21 cellular contexts compared by ENCODE assay signal in the genomic region with DNA sequence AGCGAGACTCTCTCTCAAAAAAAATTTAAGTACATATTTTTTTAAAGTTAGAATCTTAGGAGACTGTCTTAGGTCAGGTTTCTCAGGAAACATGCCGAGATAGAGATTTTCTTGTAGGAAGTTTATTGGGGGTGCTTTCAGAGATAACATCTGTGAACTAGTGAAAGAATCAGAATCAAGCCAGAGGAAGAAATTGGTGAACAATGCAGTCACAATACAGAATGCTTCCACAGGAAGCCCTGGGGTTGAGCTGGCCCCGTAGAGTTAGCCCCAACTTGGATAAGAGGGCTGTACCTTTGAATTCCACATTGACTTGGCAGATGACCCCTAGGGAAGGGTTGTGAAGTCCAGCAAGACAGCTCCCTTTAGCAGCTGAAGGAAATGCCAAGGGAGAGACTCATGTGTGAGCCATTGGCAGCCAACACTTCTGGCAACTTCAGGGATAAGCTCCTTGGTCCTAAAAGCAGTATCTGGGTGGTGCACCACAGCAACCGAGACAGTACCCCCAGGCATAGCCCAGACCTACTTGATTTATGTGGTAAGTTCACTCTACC. TPM values are rescaled to one million over a fixed set of nuclear protein-coding genes. Genes with fewer than 3 reads are reported as not detected.
DNase-seq lines count a peak whose midpoint lies in the region; ATAC-seq and TF ChIP-seq lines count a peak whose summit lies in the region.
"Had no signal": no experiment of that assay in that cellular context is flagged by ENCODE, and none has a peak within 500 bp of the region (broad histone marks: within the 10 kb centered on the region; RNA-seq: fewer than 3 reads in every experiment).

No MANE protein-coding gene starts in this region.

- POLR2A ChIA-PET in CD4-positive, alpha-beta memory T cell (lab: Charles Lee; ENCODE audit: partially characterized antibody) = interaction anchor here (0.9 to 1.9 kb wide), 3 partner anchors 8 to 68 kb away, joined by 3 to 9 read pairs (median 3); partner anchors contain the start of genes INAFM2 and KNSTRN

- CTCF ChIA-PET in CD4-positive, alpha-beta memory T cell (lab: Charles Lee; ENCODE audit: partially characterized antibody) = interaction anchor here (0.9 to 23.8 kb wide), 6 partner anchors 8 to 86 kb away, joined by 3 to 634 read pairs (median 10); partner anchors contain the start of genes CCDC9B and INAFM2

- peak; percentile 3 for DNase-seq in left cardiac atrium
- no peak for DNase-seq in left ventricle myocardium inferior
- DNase-seq in RWPE2 (ENCODE audit: low spot score) = peak; percentile 70
- peak; percentile 49 for DNase-seq in fibroblast of mammary gland (ENCODE audit: low read depth)
- no peak for DNase-seq in cerebellar nuclear complex (lab: John Stamatoyannopoulos, UW)
- DNase-seq in stimulated activated naive B cell treated with anti-CD40 and anti-IgM and Interleukin-4, amounts not matched to agents 10 μg/mL and 1 μg/mL and 100 μg/mL, for 72 hours = no peak
- DNase-seq in CD4-positive, alpha-beta memory T cell = no peak
- DNase-seq: activated CD4-positive, CD25-positive, alpha-beta regulatory T cell; CD4-positive, CD25-positive, alpha-beta regulatory T cell; DMS79; naive B cell; NCI-H2029; NCI-H510A had no signal

- ATAC-seq in left cardiac atrium (no peak), RWPE2 (ENCODE audit: low read depth) (peak; percentile 81), HG02973 (IDR thresholded peaks at IDR 0.05; ENCODE audit: unreplicated experiment) (no peak)
- no peak for ATAC-seq in stimulated activated naive B cell treated with anti-CD40 and anti-IgM and Interleukin-4, amounts not matched to agents 10 μg/mL and 1 μg/mL and 100 μg/mL, for 72 hours (replicated peaks)

- intact Hi-C loops in left cardiac atrium (cut with DNase I) = no loop called here
- intact Hi-C loops in left ventricle myocardium inferior (cut with micrococcal nuclease) = no loop called here
- intact Hi-C loops in CD4-positive, alpha-beta memory T cell (cut with micrococcal nuclease) = no loop called here

- peaks cover 10 to 11% of the 10 kb centered on the region in 2 donors for H3K27me3 Mint-ChIP-seq in stimulated activated naive B cell treated with anti-CD40 and anti-IgM and Interleukin-4, amounts not matched to agents 10 μg/mL and 1 μg/mL and 100 μg/mL, for 72 hours
- peaks cover 2 to 3% of the 10 kb centered on the region in 2 donors for H3K27me3 Mint-ChIP-seq in CD4-positive, alpha-beta memory T cell

- H3K36me3 ChIP-seq in left ventricle myocardium inferior = no peaks in the 10 kb centered on the region
- no peaks in the 10 kb centered on the region for H3K36me3 ChIP-seq in RWPE2 (ENCODE audit: low read depth)
- H3K36me3 ChIP-seq in CD4-positive, alpha-beta memory T cell (ENCODE audit: insufficient read depth, low read length) = no peaks in the 10 kb centered on the region
- H3K36me3 ChIP-seq: tibial nerve had no signal

- H3K4me3 ChIP-seq in left ventricle myocardium inferior (no peak overlapping the region), RWPE2 (ENCODE audit: severe bottlenecking) (no peak overlapping the region), fibroblast of mammary gland (ENCODE audit: control insufficient read depth, low read depth, low read length) (no peak overlapping the region)
- H3K4me3 ChIP-seq in CD4-positive, alpha-beta memory T cell (ENCODE audit: low read length in 2 of 2) = no peak overlapping the region
- H3K4me3 ChIP-seq: lung, tibial nerve had no signal

- H3K27ac Mint-ChIP-seq in stimulated activated naive B cell treated with anti-CD40 and anti-IgM and Interleukin-4, amounts not matched to agents 10 μg/mL and 1 μg/mL and 100 μg/mL, for 72 hours = no peak overlapping the region
- H3K27ac Mint-ChIP-seq in CD4-positive, alpha-beta memory T cell = no peak overlapping the region
- H3K27ac Mint-ChIP-seq: activated T-helper 1 cell treated with anti-CD3 and anti-CD28 coated beads, Interleukin-12 subunit alpha, Interleukin-12 subunit beta, Interleukin-2, Interleukin-4 antibody, amounts not matched to agents 30 ng/mL and 10 ng/mL and 1 ng/mL, durations not matched to agents 14 hours and 24 hours and 36 hours; CD4-positive, CD25-positive, alpha-beta regulatory T cell had no signal

- H3K27me3 ChIP-seq in left ventricle myocardium inferior (ENCODE audit: low read depth) (no peaks in the 10 kb centered on the region), RWPE2 (ENCODE audit: insufficient read depth, poor library complexity, severe bottlenecking) (no peaks in the 10 kb centered on the region)
- H3K27me3 ChIP-seq in CD4-positive, alpha-beta memory T cell (ENCODE audit: insufficient read depth, low read length) = no peaks in the 10 kb centered on the region

- no peaks in the 10 kb centered on the region for H3K9me3 ChIP-seq in left ventricle myocardium inferior (replicated peaks)
- no peaks in the 10 kb centered on the region for H3K9me3 ChIP-seq in RWPE2 (ENCODE audit: severe bottlenecking)
- H3K9me3 ChIP-seq in CD4-positive, alpha-beta memory T cell (ENCODE audit: control insufficient read depth in 1 of 2, low read length in 2 of 2) = no peaks in the 10 kb centered on the region
- H3K9me3 ChIP-seq: tibial nerve had no signal

- no peaks in the 10 kb centered on the region for H3K9me3 Mint-ChIP-seq in stimulated activated naive B cell treated with anti-CD40 and anti-IgM and Interleukin-4, amounts not matched to agents 10 μg/mL and 1 μg/mL and 100 μg/mL, for 72 hours
- no peaks in the 10 kb centered on the region for H3K9me3 Mint-ChIP-seq in CD4-positive, alpha-beta memory T cell
- H3K9me3 Mint-ChIP-seq: activated T-helper 1 cell treated with anti-CD3 and anti-CD28 coated beads, Interleukin-12 subunit alpha, Interleukin-12 subunit beta, Interleukin-2, Interleukin-4 antibody, amounts not matched to agents 30 ng/mL and 10 ng/mL and 1 ng/mL, durations not matched to agents 14 hours and 24 hours and 36 hours; CD4-positive, CD25-positive, alpha-beta regulatory T cell; naive B cell had no signal

- H3K27ac ChIP-seq in left ventricle myocardium inferior (replicated peaks) (no peak overlapping the region), RWPE2 (ENCODE audit: poor library complexity, severe bottlenecking) (peak overlapping the region; percentile 64)
- H3K27ac ChIP-seq in CD4-positive, alpha-beta memory T cell (ENCODE audit: low read depth, low read length) = no peak overlapping the region
- H3K27ac ChIP-seq: tibial nerve had no signal

- H3K4me1 ChIP-seq in left ventricle myocardium inferior (peaks cover 12% of the 10 kb centered on the region), RWPE2 (ENCODE audit: insufficient read depth, poor library complexity, severe bottlenecking) (peaks cover 23% of the 10 kb centered on the region)
- peaks cover 14% of the 10 kb centered on the region for H3K4me1 ChIP-seq in CD4-positive, alpha-beta memory T cell (ENCODE audit: insufficient read depth, low read length)

- no peaks in the 10 kb centered on the region for H3K36me3 Mint-ChIP-seq in stimulated activated naive B cell treated with anti-CD40 and anti-IgM and Interleukin-4, amounts not matched to agents 10 μg/mL and 1 μg/mL and 100 μg/mL, for 72 hours
- no peaks in the 10 kb centered on the region for H3K36me3 Mint-ChIP-seq in CD4-positive, alpha-beta memory T cell
- H3K36me3 Mint-ChIP-seq: CD4-positive, CD25-positive, alpha-beta regulatory T cell; naive B cell had no signal

- TF ChIP-seq CTCF in left ventricle myocardium inferior (IDR thresholded peaks at IDR 0.05; ENCODE audit: borderline replicate concordance) (no peak), RWPE2 (IDR thresholded peaks at IDR 0.05; ENCODE audit: poor library complexity, severe bottlenecking) (no peak), fibroblast of mammary gland (conservative IDR thresholded peaks at IDR 0.05; ENCODE audit: control insufficient read depth, insufficient read depth, low read depth, low read length) (no peak)

- peaks cover 6 to 22% of the 10 kb centered on the region in 2 donors for H3K4me1 Mint-ChIP-seq in stimulated activated naive B cell treated with anti-CD40 and anti-IgM and Interleukin-4, amounts not matched to agents 10 μg/mL and 1 μg/mL and 100 μg/mL, for 72 hours
- H3K4me1 Mint-ChIP-seq in CD4-positive, alpha-beta memory T cell = peaks cover 7 to 18% (median 12%) of the 10 kb centered on the region in 4 donors

- H3K4me3 Mint-ChIP-seq in stimulated activated naive B cell treated with anti-CD40 and anti-IgM and Interleukin-4, amounts not matched to agents 10 μg/mL and 1 μg/mL and 100 μg/mL, for 72 hours = no peak overlapping the region
- no peak overlapping the region for H3K4me3 Mint-ChIP-seq in CD4-positive, alpha-beta memory T cell
- H3K4me3 Mint-ChIP-seq: activated T-helper 1 cell treated with anti-CD3 and anti-CD28 coated beads, Interleukin-12 subunit alpha, Interleukin-12 subunit beta, Interleukin-2, Interleukin-4 antibody, amounts not matched to agents 30 ng/mL and 10 ng/mL and 1 ng/mL, durations not matched to agents 14 hours and 24 hours and 36 hours; naive B cell had no signal

RNA-seq across cellular contexts. Expression of gene PLCB2, which starts 7.1 kb away (rescaled TPM):
- total RNA-seq in left cardiac atrium (10 to 100 TPM in 1 of 2 donors, 1 to 10 TPM in 1; 8.4 to 13.5 TPM), left ventricle myocardium inferior (8.5 TPM)
- total RNA-seq in CD4-positive, alpha-beta memory T cell = 100 to 1,000 TPM; 211 to 219 TPM
- polyA plus RNA-seq in CD4-positive, alpha-beta memory T cell = 10 to 100 TPM; 22.6 to 37.5 TPM

RNA-seq across cellular contexts. Expression of gene INAFM2, which starts 8.7 kb away (rescaled TPM):
- total RNA-seq in left cardiac atrium (10 to 100 TPM; 53.4 to 76.6 TPM), left ventricle myocardium inferior (52.7 TPM)
- 1 to 10 TPM; 7.2 to 7.5 TPM for total RNA-seq in CD4-positive, alpha-beta memory T cell
- polyA plus RNA-seq in CD4-positive, alpha-beta memory T cell = 1 to 10 TPM in 1 of 2 donors, under 1 TPM in 1; 0.08 to 2.8 TPM

RNA-seq across cellular contexts. Expression of gene CCDC9B, which starts 25.9 kb away (rescaled TPM):
- total RNA-seq in left cardiac atrium (10 to 100 TPM; 72.1 to 83.8 TPM), left ventricle myocardium inferior (155 TPM)
- 1 to 10 TPM; 2.6 to 5.1 TPM for total RNA-seq in CD4-positive, alpha-beta memory T cell
- under 1 TPM in 1 of 2 donors, not detected in 1; 0.53 TPM for polyA plus RNA-seq in CD4-positive, alpha-beta memory T cell

RNA-seq across cellular contexts. Expression of gene ANKRD63, which starts 31.9 kb away (rescaled TPM):
- under 1 TPM in 1 of 2 donors, not detected in 1; 0.65 TPM for total RNA-seq in left cardiac atrium
- total RNA-seq in left ventricle myocardium inferior = not detected
- total RNA-seq in CD4-positive, alpha-beta memory T cell = not detected
- not detected for polyA plus RNA-seq in CD4-positive, alpha-beta memory T cell
- total RNA-seq: activated T-helper 1 cell treated with anti-CD3 and anti-CD28 coated beads, Interleukin-12 subunit alpha, Interleukin-12 subunit beta, Interleukin-2, Interleukin-4 antibody, amounts not matched to agents 30 ng/mL and 10 ng/mL and 1 ng/mL, durations not matched to agents 14 hours and 24 hours and 36 hours; lung; tibial nerve had no signal
- polyA plus RNA-seq: adipose tissue; CD4-positive, CD25-positive, alpha-beta regulatory T cell; lung had no signal

RNA-seq across cellular contexts. Expression of gene PHGR1, which starts 36.0 kb away (rescaled TPM):
- total RNA-seq in left cardiac atrium (not detected), left ventricle myocardium inferior (not detected)
- not detected for total RNA-seq in CD4-positive, alpha-beta memory T cell
- polyA plus RNA-seq in CD4-positive, alpha-beta memory T cell = not detected
- total RNA-seq: activated T-helper 1 cell treated with anti-CD3 and anti-CD28 coated beads, Interleukin-12 subunit alpha, Interleukin-12 subunit beta, Interleukin-2, Interleukin-4 antibody, amounts not matched to agents 30 ng/mL and 10 ng/mL and 1 ng/mL, durations not matched to agents 14 hours and 24 hours and 36 hours; CD4-positive, CD25-positive, alpha-beta regulatory T cell; cerebellum; glomerular endothelial cell; lung; T-helper 2 cell treated with Interferon-gamma antibody and Interleukin-4, amounts not matched to agents 100 ng/mL and 5 ng/mL, for 36 hours; tibial nerve had no signal
- polyA plus RNA-seq: CD4-positive, CD25-positive, alpha-beta regulatory T cell had no signal

Comparison
In these comparisons a context has a peak if more than half of its experiments do, and no peak if none do; other contexts are left out.
1. DNase-seq: peak in left cardiac atrium (single experiment), RWPE2 (single experiment) and fibroblast of mammary gland (single experiment); none in left ventricle myocardium inferior (single experiment), cerebellar nuclear complex (0 of 2), stimulated activated naive B cell treated with anti-CD40 and anti-IgM and Interleukin-4, amounts not matched to agents 10 μg/mL and 1 μg/mL and 100 μg/mL, for 72 hours (single experiment) and CD4-positive, alpha-beta memory T cell (0 of 5).
2. RNA of gene PLCB2, which starts 7.1 kb away (total RNA-seq): 211 to 219 TPM in CD4-positive, alpha-beta memory T cell; 8.4 to 13.5 TPM in left cardiac atrium and 8.5 TPM in left ventricle myocardium inferior (single experiment); every median in the first group is over 10 times any median in the second.
3. RNA of gene CCDC9B, which starts 25.9 kb away (total RNA-seq): 155 TPM in left ventricle myocardium inferior (single experiment) and 72.1 to 83.8 TPM in left cardiac atrium; 2.6 to 5.1 TPM in CD4-positive, alpha-beta memory T cell; every median in the first group is over 10 times any median in the second.